In genomic region chr1:223531742-223532341, GRCh38 we compare ENCODE assay signal across 8 cellular contexts.
A peak's percentile ranks its signal among the peaks of the same experiment; 100 is the strongest.
DNase-seq lines count a peak whose midpoint lies in the region; ATAC-seq, FAIRE-seq and TF ChIP-seq lines count a peak whose summit lies in the region.

No MANE protein-coding gene starts in this region.

- DNase-seq in ACHN (peak; percentile 45), GM12892 (ENCODE audit: insufficient read length) (no peak), RWPE2 (ENCODE audit: low spot score) (no peak), amygdala (lab: John Stamatoyannopoulos, UW) (peak in 38 of 56 donors; percentile 1 to 75 (median 15)), iPS DF 4.7 (ENCODE audit: extremely low read depth, low spot score) (peak; percentile 64)
- DNase-seq in stimulated activated CD4-positive, alpha-beta T cell treated with anti-CD3 and anti-CD28 coated beads, Interleukin-1b, Interleukin-23, amount 100 ng/mL, for 4 hours (ENCODE audit: low read depth in 2 of 2) = peak; percentile 14 to 19

- H4K20me1 ChIP-seq in KMS-11 (ENCODE audit: insufficient read depth) = no peaks in the 10 kb centered on the region

- no peak overlapping the region for H3K9ac ChIP-seq in KMS-11

- no peaks in the 10 kb centered on the region for H3K9me3 ChIP-seq in RWPE2 (ENCODE audit: severe bottlenecking)

- H3K4me2 ChIP-seq in KMS-11 = no peak overlapping the region

- no peak for ATAC-seq in RWPE2 (ENCODE audit: low read depth)
- no peak for ATAC-seq in GM19328 (IDR thresholded peaks at IDR 0.05; ENCODE audit: unreplicated experiment)

- H3K36me3 ChIP-seq in KMS-11 (ENCODE audit: insufficient read depth) = no peaks in the 10 kb centered on the region
- no peaks in the 10 kb centered on the region for H3K36me3 ChIP-seq in RWPE2 (ENCODE audit: low read depth)

- H3K27me3 ChIP-seq in KMS-11 (ENCODE audit: insufficient read depth, low read depth) = no peaks in the 10 kb centered on the region
- H3K27me3 ChIP-seq in RWPE2 (ENCODE audit: insufficient read depth, poor library complexity, severe bottlenecking) = no peaks in the 10 kb centered on the region

- H3K4me3 ChIP-seq in KMS-11 (IDR thresholded peaks at IDR 0.05; ENCODE audit: insufficient read depth, low read depth, low read length) (no peak overlapping the region), RWPE2 (ENCODE audit: severe bottlenecking) (no peak overlapping the region)

- in situ Hi-C loops in ACHN (cut with HindIII; ENCODE audit: low pct_ligation_motif_present, low pct_unique_long_range_greater_than_20kb, low sequenced_read_pairs) = no loop called here

- peak; percentile 94 for FAIRE-seq in GM12892 (lab: Jason Lieb, UNC)

- TF ChIP-seq POLR2A in GM12892 (IDR thresholded peaks at IDR 0.05; ENCODE audit: low read depth, low read length) = no peak

- no peaks in the 10 kb centered on the region for H3K4me1 ChIP-seq in KMS-11 (ENCODE audit: low read depth, poor library complexity, severe bottlenecking)
- no peaks in the 10 kb centered on the region for H3K4me1 ChIP-seq in RWPE2 (ENCODE audit: insufficient read depth, poor library complexity, severe bottlenecking)

- H3K79me2 ChIP-seq in KMS-11 (ENCODE audit: insufficient read depth, low read depth) = no peaks in the 10 kb centered on the region

- H2AFZ ChIP-seq in KMS-11 (ENCODE audit: low read depth) = no peak overlapping the region

- H3K27ac ChIP-seq in KMS-11 (no peak overlapping the region), RWPE2 (ENCODE audit: poor library complexity, severe bottlenecking) (no peak overlapping the region)

- TF ChIP-seq CTCF in KMS-11 (conservative IDR thresholded peaks at IDR 0.05; ENCODE audit: low read depth, low read length) (peak; percentile 67), RWPE2 (IDR thresholded peaks at IDR 0.05; ENCODE audit: poor library complexity, severe bottlenecking) (peak; percentile 47)

Comparison
In these comparisons a context has a peak if more than half of its experiments do, and no peak if none do; other contexts are left out.
1. DNase-seq: peak in ACHN (single experiment), amygdala (38 of 56), iPS DF 4.7 (single experiment) and stimulated activated CD4-positive, alpha-beta T cell treated with anti-CD3 and anti-CD28 coated beads, Interleukin-1b, Interleukin-23, amount 100 ng/mL, for 4 hours (2 of 2); none in GM12892 (single experiment) and RWPE2 (single experiment).